In the genomic region with DNA sequence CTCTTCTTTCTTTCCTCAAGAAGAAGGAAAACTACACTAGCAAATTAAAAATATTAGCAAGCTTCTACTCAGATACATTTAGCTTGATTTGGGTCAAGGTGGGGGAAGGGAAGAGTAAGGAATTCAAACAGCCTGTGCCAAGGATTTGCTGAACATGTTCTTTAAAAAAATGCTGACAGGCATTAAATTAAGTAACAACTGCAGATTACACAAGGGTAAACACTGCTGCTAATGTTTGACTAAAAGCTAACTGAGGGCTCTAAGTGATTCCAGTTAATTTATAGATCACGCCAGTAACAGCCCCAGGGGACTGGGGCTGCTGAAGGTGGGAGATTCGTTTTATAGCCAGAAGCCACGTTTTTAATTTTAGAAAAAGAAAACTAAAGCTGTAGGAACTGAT, we compare ENCODE assay signal across 12 cellular contexts.
DNase-seq lines count a peak whose midpoint lies in the region; ATAC-seq, FAIRE-seq and TF ChIP-seq lines count a peak whose summit lies in the region.
"Had no signal": no experiment of that assay in that cellular context is flagged by ENCODE, and none has a peak within 500 bp of the region (broad histone marks: within the 10 kb centered on the region; RNA-seq: fewer than 3 reads in every experiment).

No MANE protein-coding gene starts in this region.

- no peaks in the 10 kb centered on the region for H3K79me2 ChIP-seq in Karpas-422 (ENCODE audit: low read length)

- no peaks in the 10 kb centered on the region for H3K36me3 ChIP-seq in Karpas-422 (ENCODE audit: insufficient read depth, low read length)
- no peaks in the 10 kb centered on the region for H3K36me3 ChIP-seq in bronchial epithelial cell (ENCODE audit: control insufficient read depth, insufficient read depth, low read length)
- no peaks in the 10 kb centered on the region for H3K36me3 ChIP-seq in skeletal muscle tissue (ENCODE audit: control insufficient read depth in 3 of 3, insufficient read depth in 3 of 3, low read length in 3 of 3)

- H3K9ac ChIP-seq in Karpas-422 (ENCODE audit: low read length) (peak overlapping the region; percentile 48), skeletal muscle tissue (ENCODE audit: low read depth in 1 of 3, low read length in 3 of 3) (peak overlapping the region in 2 of 3 donors; percentile 20 to 36)

- peaks cover 89% of the 10 kb centered on the region for H3K4me1 ChIP-seq in Karpas-422 (ENCODE audit: low read length)
- peaks cover 23 to 37% (median 24%) of the 10 kb centered on the region in 3 donors for H3K4me1 ChIP-seq in skeletal muscle tissue (ENCODE audit: control insufficient read depth in 3 of 3, insufficient read depth in 3 of 3, low read length in 3 of 3)

- H3K4me3 ChIP-seq in Karpas-422 (ENCODE audit: low read length), result no peak overlapping the region
- no peak overlapping the region for H3K4me3 ChIP-seq in bronchial epithelial cell (ENCODE audit: low read depth, low read length)
- peak overlapping the region in 1 of 3 donors; percentile 12 for H3K4me3 ChIP-seq in skeletal muscle tissue (ENCODE audit: low read length in 3 of 3)

- no peak for TF ChIP-seq CTCF in bronchial epithelial cell (IDR thresholded peaks at IDR 0.05; ENCODE audit: insufficient read depth, low read length, severe bottlenecking)

- H2AFZ ChIP-seq in Karpas-422 (ENCODE audit: low read length), result 0 out of 2 replicates have a peak overlapping the region, but pooled peaks have one; percentile 13

- H3K27ac ChIP-seq in Karpas-422 (ENCODE audit: low read length), result peak overlapping the region; percentile 90
- H3K27ac ChIP-seq in skeletal muscle tissue (ENCODE audit: low read depth, low read length), result peak overlapping the region; percentile 84

- no peaks in the 10 kb centered on the region for H4K20me1 ChIP-seq in Karpas-422 (ENCODE audit: insufficient read depth, low read depth, low read length)

- H3K27me3 ChIP-seq in Karpas-422 (ENCODE audit: low read length), result no peaks in the 10 kb centered on the region
- no peaks in the 10 kb centered on the region for H3K27me3 ChIP-seq in bronchial epithelial cell (ENCODE audit: control insufficient read depth, insufficient read depth, low read length)
- H3K27me3 ChIP-seq in skeletal muscle tissue (ENCODE audit: control insufficient read depth in 3 of 3, insufficient read depth in 3 of 3, low read length in 3 of 3), result no peaks in the 10 kb centered on the region

- H3K4me2 ChIP-seq in Karpas-422 (ENCODE audit: low read depth, low read length, poor library complexity, severe bottlenecking), result peak overlapping the region; percentile 49

- no peaks in the 10 kb centered on the region for H3K9me2 ChIP-seq in Karpas-422 (replicated peaks; ENCODE audit: insufficient read depth, low read length)

- peak; percentile 72 for DNase-seq in Karpas-422
- DNase-seq in bronchial epithelial cell (ENCODE audit: low read depth), result peak; percentile 28
- peak; percentile 78 for DNase-seq in left kidney (ENCODE audit: low read depth, low spot score)
- DNase-seq in NCI-H345 treated with DMSO at 0.1 percent for 48 hours (lab: John Stamatoyannopoulos, UW; ENCODE audit: unreplicated experiment), result no peak
- no peak for DNase-seq in SIG-M5 treated with dmso at 0.1 percent for 504 hours (lab: John Stamatoyannopoulos, UW; ENCODE audit: unreplicated experiment)
- no peak for DNase-seq in NCI-H2171 treated with DMSO at 0.1 percent for 48 hours (lab: John Stamatoyannopoulos, UW)
- DNase-seq: activated naive CD4-positive, alpha-beta T cell; DND-41; HCEC 1CT; mesendoderm had no signal

- H3K9me3 ChIP-seq in Karpas-422 (ENCODE audit: low read length) (no peaks in the 10 kb centered on the region), skeletal muscle tissue (ENCODE audit: control insufficient read depth in 3 of 3, low read length in 3 of 3) (no peaks in the 10 kb centered on the region)

- no peak for FAIRE-seq in bronchial epithelial cell (lab: Jason Lieb, UNC)

- no peak for ATAC-seq in HG03196 (IDR thresholded peaks at IDR 0.05; ENCODE audit: unreplicated experiment)

Comparison
In these comparisons a context has a peak if more than half of its experiments do, and no peak if none do; other contexts are left out.
1. DNase-seq: peak in Karpas-422 (single experiment), bronchial epithelial cell (single experiment) and left kidney (single experiment); none in NCI-H345 treated with DMSO at 0.1 percent for 48 hours (single experiment), SIG-M5 treated with dmso at 0.1 percent for 504 hours (single experiment) and NCI-H2171 treated with DMSO at 0.1 percent for 48 hours (single experiment).